In genomic region chr17:68101992-68102758, GRCh38 we compare ENCODE assay signal across 8 cellular contexts.
DNase-seq lines count a peak whose midpoint lies in the region; ATAC-seq and TF ChIP-seq lines count a peak whose summit lies in the region.

No MANE protein-coding gene starts in this region.

- TF ChIP-seq CTCF in coronary artery (IDR thresholded peaks at IDR 0.05) = no peak

- peak overlapping the region; percentile 79 for H3K4me3 ChIP-seq in coronary artery

- peak; percentile 53 for ATAC-seq in T-helper 17 cell
- ATAC-seq in memory B cell (ENCODE audit: low read depth) = peak; percentile 28

- H3K27ac ChIP-seq in coronary artery (peak overlapping the region; percentile 88 to 89), temporal lobe (ENCODE audit: low read depth, low read length) (peak overlapping the region; percentile 73)

- H3K4me3 Mint-ChIP-seq in T-helper 17 cell = peak overlapping the region; percentile 94
- H3K4me3 Mint-ChIP-seq in memory B cell = peak overlapping the region; percentile 93

- H3K27ac Mint-ChIP-seq in T-helper 17 cell (peak overlapping the region; percentile 94), memory B cell (peak overlapping the region; percentile 92)

- peaks cover 34% of the 10 kb centered on the region for H3K4me1 Mint-ChIP-seq in T-helper 17 cell
- peaks cover 26% of the 10 kb centered on the region for H3K4me1 Mint-ChIP-seq in memory B cell

- peak; percentile 10 for DNase-seq in stimulated activated CD4-positive, alpha-beta T cell treated with anti-CD3 and anti-CD28 coated beads, Interleukin-12 subunit alpha, Interleukin-12 subunit beta, amount 100 ng/mL, for 4 hours
- no peak for DNase-seq in stimulated activated CD4-positive, alpha-beta T cell treated with anti-CD3 and anti-CD28 coated beads, Interleukin-1b, Interleukin-23, amount 100 ng/mL, for 48 hours
- DNase-seq in T-helper 17 cell = no peak
- no peak for DNase-seq in coronary artery (ENCODE audit: low spot score)
- peak in 1 of 2 donors; percentile 31 for DNase-seq in memory B cell (ENCODE audit: low spot score in 2 of 2)
- DNase-seq in AG08396 (ENCODE audit: low spot score) = no peak
- DNase-seq in NCI-H2196 treated with DMSO at 0.1 percent for 48 hours (lab: John Stamatoyannopoulos, UW; ENCODE audit: unreplicated experiment) = no peak

- H3K36me3 Mint-ChIP-seq in T-helper 17 cell (ENCODE audit: low read depth) (peaks cover 2% of the 10 kb centered on the region), memory B cell (peaks cover 6% of the 10 kb centered on the region)

- no peaks in the 10 kb centered on the region for H3K9me3 ChIP-seq in T-helper 17 cell (ENCODE audit: control insufficient read depth, low read length, poor library complexity, severe bottlenecking)

- no peaks in the 10 kb centered on the region for H3K27me3 Mint-ChIP-seq in T-helper 17 cell
- H3K27me3 Mint-ChIP-seq in memory B cell = no peaks in the 10 kb centered on the region

- no peaks in the 10 kb centered on the region for H3K9me3 Mint-ChIP-seq in memory B cell
